Comparison of ENCODE assay signal across 22 cellular contexts in genomic region chr1:165549908-165550480, GRCh38. TPM values are rescaled to one million over a fixed set of nuclear protein-coding genes. Genes with fewer than 3 reads are reported as not detected.
A peak's percentile ranks its signal among the peaks of the same experiment; 100 is the strongest.
DNase-seq lines count a peak whose midpoint lies in the region; ATAC-seq and TF ChIP-seq lines count a peak whose summit lies in the region.
"Had no signal": no experiment of that assay in that cellular context is flagged by ENCODE, and none has a peak within 500 bp of the region (broad histone marks: within the 10 kb centered on the region; RNA-seq: fewer than 3 reads in every experiment).

No MANE protein-coding gene starts in this region.

- H3K27ac Mint-ChIP-seq in CD4-positive, alpha-beta memory T cell: no peak overlapping the region
- H3K27ac Mint-ChIP-seq: GM23338 had no signal

- peaks cover 17 to 27% of the 10 kb centered on the region in 2 donors for H3K27me3 Mint-ChIP-seq in CD4-positive, alpha-beta memory T cell

- TF ChIP-seq EP300 in upper lobe of left lung (IDR thresholded peaks at IDR 0.05): peak in 2 of 4 donors; percentile 64 to 66

- H3K36me3 Mint-ChIP-seq in CD4-positive, alpha-beta memory T cell: no peaks in the 10 kb centered on the region

- no peaks in the 10 kb centered on the region for H3K9me3 ChIP-seq in upper lobe of left lung
- H3K9me3 ChIP-seq in CD4-positive, alpha-beta memory T cell (ENCODE audit: control insufficient read depth in 1 of 2, low read length in 2 of 2): no peaks in the 10 kb centered on the region
- H3K9me3 ChIP-seq: BLaER1, SJCRH30 had no signal

- CTCF ChIA-PET in CD4-positive, alpha-beta memory T cell (lab: Charles Lee; ENCODE audit: partially characterized antibody): no interaction called here

- TF ChIP-seq POLR2A in upper lobe of left lung (IDR thresholded peaks at IDR 0.05): no peak

- 47 to 72% methylated on average over 5 of the region's 5 CpGs for WGBS in upper lobe of left lung, 2 donors

- H3K9me3 Mint-ChIP-seq in CD4-positive, alpha-beta memory T cell: no peaks in the 10 kb centered on the region
- H3K9me3 Mint-ChIP-seq: GM23338 had no signal

- no peak overlapping the region for H3K4me3 Mint-ChIP-seq in CD4-positive, alpha-beta memory T cell
- H3K4me3 Mint-ChIP-seq: GM23338 had no signal

- ATAC-seq in upper lobe of left lung (ENCODE audit: low FRiP score in 2 of 2): peak; percentile 63 to 89
- ATAC-seq: GM12878, GM23338 had no signal

- DNase-seq in NCI-H2107 treated with DMSO at 0.1 percent for 48 hours (lab: John Stamatoyannopoulos, UW; ENCODE audit: unreplicated experiment): peak; percentile 13
- DNase-seq in NCI-H2107 (lab: John Stamatoyannopoulos, UW): no peak
- peak; percentile 51 for DNase-seq in NCI-H128 (lab: John Stamatoyannopoulos, UW; ENCODE audit: unreplicated experiment)
- DNase-seq in NCI-H524 (lab: John Stamatoyannopoulos, UW): peak; percentile 76 to 78
- DNase-seq in upper lobe of left lung: peak in 1 of 2 donors; percentile 43
- DNase-seq in CD4-positive, alpha-beta memory T cell: no peak
- DNase-seq in occipital lobe (lab: John Stamatoyannopoulos, UW): no peak
- no peak for DNase-seq in kidney tubule cell (ENCODE audit: low spot score)
- DNase-seq: 8988T; DMS 273 treated with DMSO at 0.1 percent for 48 hours; NCI-H2081; NCI-H526; NK-92 treated with Interleukin-12 subunit alpha and Interleukin-12 subunit beta, amount 100 ng/mL, for 24 hours; OCI-M1; RPMI8226; SJCRH30 had no signal

- H3K36me3 ChIP-seq in upper lobe of left lung: no peaks in the 10 kb centered on the region
- H3K36me3 ChIP-seq in CD4-positive, alpha-beta memory T cell (ENCODE audit: insufficient read depth, low read length): no peaks in the 10 kb centered on the region
- H3K36me3 ChIP-seq: BLaER1, SJCRH30 had no signal

- intact Hi-C loops in CD4-positive, alpha-beta memory T cell (cut with micrococcal nuclease): no loop called here

- H3K4me1 Mint-ChIP-seq in CD4-positive, alpha-beta memory T cell: no peaks in the 10 kb centered on the region

- TF ChIP-seq CTCF in upper lobe of left lung (IDR thresholded peaks at IDR 0.05): no peak

- peak overlapping the region in 1 of 4 donors; percentile 46 for H3K27ac ChIP-seq in upper lobe of left lung
- H3K27ac ChIP-seq in CD4-positive, alpha-beta memory T cell (ENCODE audit: low read depth, low read length): no peak overlapping the region
- H3K27ac ChIP-seq: BLaER1, SJCRH30 had no signal

- H3K27me3 ChIP-seq in upper lobe of left lung: no peaks in the 10 kb centered on the region
- no peaks in the 10 kb centered on the region for H3K27me3 ChIP-seq in CD4-positive, alpha-beta memory T cell (ENCODE audit: insufficient read depth, low read length)
- H3K27me3 ChIP-seq: BLaER1, SJCRH30 had no signal

- H3K4me3 ChIP-seq in upper lobe of left lung: no peak overlapping the region
- H3K4me3 ChIP-seq in CD4-positive, alpha-beta memory T cell (ENCODE audit: low read length in 2 of 2): no peak overlapping the region
- H3K4me3 ChIP-seq: BLaER1, GM12878, GM23338, SJCRH30 had no signal

- peaks cover 0 to 11% (median 0%) of the 10 kb centered on the region in 4 donors for H3K4me1 ChIP-seq in upper lobe of left lung
- no peaks in the 10 kb centered on the region for H3K4me1 ChIP-seq in CD4-positive, alpha-beta memory T cell (ENCODE audit: insufficient read depth, low read length)
- H3K4me1 ChIP-seq: BLaER1, SJCRH30 had no signal

- POLR2A ChIA-PET in CD4-positive, alpha-beta memory T cell (lab: Charles Lee; ENCODE audit: partially characterized antibody): no interaction called here

RNA-seq across cellular contexts. Expression of gene LRRC52, which starts 6.2 kb away (rescaled TPM):
- total RNA-seq in upper lobe of left lung: 1 to 10 TPM in 1 of 6 donors, under 1 TPM in 2, not detected in 3; 0.44 to 1.7 (median 0.46) TPM
- not detected for total RNA-seq in CD4-positive, alpha-beta memory T cell
- not detected for polyA plus RNA-seq in CD4-positive, alpha-beta memory T cell
- total RNA-seq in occipital lobe: not detected
- total RNA-seq: G401; GM12878; GM23338; HT1080; SJCRH30; T-helper 2 cell treated with Interferon-gamma antibody and Interleukin-4, amounts not matched to agents 100 ng/mL and 5 ng/mL, for 36 hours had no signal
- polyA plus RNA-seq: GM12878, GM23338 had no signal

Comparison
In these comparisons a context has a peak if more than half of its experiments do, and no peak if none do; other contexts are left out.
1. DNase-seq: peak in NCI-H2107 treated with DMSO at 0.1 percent for 48 hours (single experiment), NCI-H128 (single experiment) and NCI-H524 (2 of 2); none in NCI-H2107 (single experiment), CD4-positive, alpha-beta memory T cell (0 of 5), occipital lobe (single experiment) and kidney tubule cell (single experiment).